In genomic region chr2:178112202-178113152, GRCh38 we compare ENCODE assay signal across 8 cellular contexts. TPM values are rescaled to one million over a fixed set of nuclear protein-coding genes. Genes with fewer than 3 reads are reported as not detected.
DNase-seq lines count a peak whose midpoint lies in the region; ATAC-seq and TF ChIP-seq lines count a peak whose summit lies in the region.

TSS of gene RBM45 (plus strand) at chr2:178112437. CDS start at chr2:178112547, 110 bp downstream.

- no peaks in the 10 kb centered on the region for H3K9me3 ChIP-seq in liver (ENCODE audit: control insufficient read depth in 4 of 4, low read length in 3 of 4)

- H3K4me3 ChIP-seq in liver (ENCODE audit: low read depth in 1 of 3, low read length in 3 of 3): peak within 1 kb of the TSS; percentile 67 to 95 (median 92)

- TF ChIP-seq RAD21 in liver (IDR thresholded peaks at IDR 0.05): peak; percentile 82 to 94

- peak within 1 kb of the TSS; percentile 54 to 59 for H3K9ac ChIP-seq in liver (ENCODE audit: low read depth in 1 of 2, low read length in 2 of 2)

- H3K4me1 ChIP-seq in liver (ENCODE audit: control insufficient read depth in 4 of 4, insufficient read depth in 4 of 4, low read length in 3 of 4): peaks cover 0 to 15% (median 7%) of the 10 kb centered on the region in 4 donors

- peak; percentile 94 for DNase-seq in CD1c-positive myeloid dendritic cell (ENCODE audit: extremely low spot score)
- DNase-seq in NCI-H526 treated with DMSO at 0.1 percent for 48 hours (lab: John Stamatoyannopoulos, UW): peak; percentile 90
- DNase-seq in activated CD4-positive, alpha-beta T cell treated with anti-CD3 and anti-CD28 coated beads, Interleukin-2, amount 50 U/mL, for 1 hour: peak; percentile 80
- peak; percentile 92 for DNase-seq in dermis blood vessel endothelial cell
- peak; percentile 89 for DNase-seq in stimulated activated CD4-positive, alpha-beta T cell treated with anti-CD3 and anti-CD28 coated beads, Interleukin-4, amount 100 ng/mL, for 24 hours

- WGBS in liver: under 1% methylated on average over 60 of the region's 60 CpGs

- H3K27me3 ChIP-seq in liver (ENCODE audit: control insufficient read depth in 4 of 4, insufficient read depth in 4 of 4, low read length in 3 of 4): no peaks in the 10 kb centered on the region

- H3K36me3 ChIP-seq in liver (ENCODE audit: control insufficient read depth in 4 of 4, insufficient read depth in 3 of 4, low read depth in 1 of 4, low read length in 3 of 4): peaks cover 0 to 4% (median under 1%) of the 10 kb centered on the region in 4 donors

- TF ChIP-seq CTCF in liver (IDR thresholded peaks at IDR 0.05; ENCODE audit: low read depth, low read length, missing input control): peak; percentile 96

- peak; percentile 88 for ATAC-seq in GM19328 (IDR thresholded peaks at IDR 0.05; ENCODE audit: unreplicated experiment)
- ATAC-seq in HG03520 (IDR thresholded peaks at IDR 0.05; ENCODE audit: unreplicated experiment): peak; percentile 84

- H3K27ac ChIP-seq in liver (ENCODE audit: low read depth in 1 of 2, low read length in 2 of 2): peak within 1 kb of the TSS; percentile 53 to 58

TF ChIP-seq in liver, 16 proteins besides CTCF, POLR2A, EP300 and RAD21:
- TF ChIP-seq HNF4G (IDR thresholded peaks at IDR 0.05) (peak; percentile 47), TAF1 (conservative IDR thresholded peaks at IDR 0.05) (peak; percentile 80), NR2F2 (IDR thresholded peaks at IDR 0.05) (no peak), MAX (IDR thresholded peaks at IDR 0.05) (no peak), RXRA (IDR thresholded peaks at IDR 0.05) (peak; percentile 35 to 54), EGR1 (IDR thresholded peaks at IDR 0.05; ENCODE audit: low read depth in 2 of 2) (no peak), HNF4A (conservative IDR thresholded peaks at IDR 0.05) (peak; percentile 12 to 50), ZBTB33 (IDR thresholded peaks at IDR 0.05) (no peak), JUND (IDR thresholded peaks at IDR 0.05) (peak in 1 of 2 donors; percentile 25), YY1 (IDR thresholded peaks at IDR 0.05) (peak; percentile 86), REST (IDR thresholded peaks at IDR 0.05) (peak; percentile 97), ATF3 (IDR thresholded peaks at IDR 0.05) (no peak), SP1 (IDR thresholded peaks at IDR 0.05) (peak; percentile 58), FOXA2 (IDR thresholded peaks at IDR 0.05) (no peak), FOXA1 (IDR thresholded peaks at IDR 0.05) (no peak), GABPA (IDR thresholded peaks at IDR 0.05 in 1 of 2, conservative IDR thresholded peaks at IDR 0.05 in 1 of 2) (peak; percentile 29 to 90)

RNA-seq across cellular contexts. Expression of gene RBM45, which starts in this region (rescaled TPM):
- 23.0 and 27.4 TPM in 2 replicates for total RNA-seq in dermis blood vessel endothelial cell
- 10 to 100 TPM in 1 of 2 donors, 1 to 10 TPM in 1; 6.6 to 11.4 TPM for total RNA-seq in liver
- 1 to 10 TPM; 4.2 to 7.0 TPM for polyA plus RNA-seq in liver

Comparison
In these comparisons a context has a peak if more than half of its experiments do, and no peak if none do; other contexts are left out.
1. Peak in every context shown above with its lines: DNase-seq, ATAC-seq, H3K4me3 ChIP-seq and H3K27ac ChIP-seq.